Comparison of ENCODE assay signal across 20 cellular contexts in the genomic region with DNA sequence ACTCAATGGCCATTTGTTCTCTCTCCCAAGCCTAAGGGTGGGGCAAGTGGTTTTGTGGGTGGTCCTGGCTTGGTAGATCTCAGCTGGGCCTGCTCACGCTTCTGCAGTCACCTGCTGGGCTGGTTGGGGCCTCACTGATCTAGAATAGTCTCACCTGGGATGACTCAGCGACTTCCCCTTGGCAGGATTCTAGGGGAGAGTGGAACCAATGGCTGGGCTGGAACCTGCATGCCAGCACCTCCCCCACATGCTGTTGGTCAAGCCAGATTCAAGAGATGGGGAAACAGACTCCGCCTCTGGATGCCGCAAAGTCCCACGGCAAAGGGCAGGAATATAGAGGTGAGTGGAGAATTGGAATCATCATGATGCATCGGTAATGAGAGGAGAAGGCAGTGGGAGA.
"Had no signal": no experiment of that assay in that cellular context is flagged by ENCODE, and none has a peak within 500 bp of the region (broad histone marks: within the 10 kb centered on the region; RNA-seq: fewer than 3 reads in every experiment).

No MANE protein-coding gene starts in this region.

- DNase-seq: activated CD4-positive, alpha-beta T cell treated with anti-CD3 and anti-CD28 coated beads, Interleukin-2, amount 10 ng/mL, durations not matched to agents 7 days and 5 days; activated CD8-positive, alpha-beta memory T cell treated with anti-CD3 and anti-CD28 coated beads, Interleukin-2, amount 50 U/mL, for 4 hours; activated T-cell treated with anti-CD3 and anti-CD28 coated beads, Interleukin-2, amount 50 U/mL, for 4 hours; cortex of kidney; gastrocnemius medialis; head of caudate nucleus; naive thymus-derived CD8-positive, alpha-beta T cell; ovary; right lobe of liver; small intestine; stimulated activated CD4-positive, alpha-beta T cell treated with anti-CD3 and anti-CD28 coated beads, Interleukin-15, amount 100 ng/mL, for 24 hours; stimulated activated CD4-positive, alpha-beta T cell treated with anti-CD3 and anti-CD28 coated beads, Interleukin-4, amount 100 ng/mL, for 1 hour; stimulated activated naive CD8-positive, alpha-beta T cell treated with anti-CD3 and anti-CD28 coated beads, Interleukin-15, amount 100 ng/mL, for 72 hours; T1000; trophoblast cell had no signal

- H3K27ac Mint-ChIP-seq: memory B cell had no signal

- H3K27me3 Mint-ChIP-seq: stimulated activated naive CD8-positive, alpha-beta T cell treated with anti-CD3 and anti-CD28 coated beads, Interleukin-15, amount 100 ng/mL, for 72 hours had no signal

- H3K4me3 Mint-ChIP-seq: activated CD4-positive, alpha-beta T cell treated with anti-CD3 and anti-CD28 coated beads, Interleukin-2, amount 10 ng/mL, durations not matched to agents 7 days and 5 days; activated naive CD4-positive, alpha-beta T cell treated with anti-CD3 and anti-CD28 coated beads, Interleukin-2, amount 50 U/mL, for 24 hours; activated T-cell treated with anti-CD3 and anti-CD28 coated beads, Interleukin-2, amount 50 U/mL, for 4 hours; memory B cell; stimulated activated naive CD8-positive, alpha-beta T cell treated with anti-CD3 and anti-CD28 coated beads, Interleukin-15, amount 100 ng/mL, for 72 hours had no signal

- H3K27me3 ChIP-seq: ascending aorta, gastrocnemius medialis, ovary, right lobe of liver had no signal

- H3K9me3 ChIP-seq: ascending aorta, gastrocnemius medialis, ovary, right lobe of liver had no signal

- H3K4me1 ChIP-seq: ascending aorta, gastrocnemius medialis, right lobe of liver had no signal

- H3K4me3 ChIP-seq: ascending aorta, gastrocnemius medialis, ovary, right lobe of liver had no signal

- H3K9me3 Mint-ChIP-seq: activated T-cell treated with anti-CD3 and anti-CD28 coated beads, Interleukin-2, amount 50 U/mL, for 4 hours; naive thymus-derived CD8-positive, alpha-beta T cell had no signal

- ATAC-seq: activated CD4-positive, CD25-positive, alpha-beta regulatory T cell treated with anti-CD3 and anti-CD28 coated beads, Interleukin-2, amount 50 U/mL, for 24 hours; activated T-cell treated with anti-CD3 and anti-CD28 coated beads, Interleukin-2, amount 50 U/mL, for 4 hours; esophagus mucosa; gastrocnemius medialis; naive thymus-derived CD8-positive, alpha-beta T cell; right lobe of liver; stimulated activated naive CD8-positive, alpha-beta T cell treated with anti-CD3 and anti-CD28 coated beads, Interleukin-15, amount 100 ng/mL, for 72 hours had no signal

- H3K27ac ChIP-seq: ascending aorta, gastrocnemius medialis, ovary, right lobe of liver had no signal
